22 cellular contexts compared by ENCODE assay signal in genomic region chr21:31804008-31804394, GRCh38.
A peak's percentile ranks its signal among the peaks of the same experiment; 100 is the strongest.
DNase-seq lines count a peak whose midpoint lies in the region; ATAC-seq, FAIRE-seq and TF ChIP-seq lines count a peak whose summit lies in the region.
"Had no signal": no experiment of that assay in that cellular context is flagged by ENCODE, and none has a peak within 500 bp of the region (broad histone marks: within the 10 kb centered on the region; RNA-seq: fewer than 3 reads in every experiment).

No MANE protein-coding gene starts in this region.

- no peaks in the 10 kb centered on the region for H3K9me3 Mint-ChIP-seq in neural progenitor cell
- no peaks in the 10 kb centered on the region for H3K9me3 Mint-ChIP-seq in effector memory CD8-positive, alpha-beta T cell
- H3K9me3 Mint-ChIP-seq: CD8-positive, alpha-beta T cell; GM23338 had no signal

- H2BK120ac ChIP-seq in neuronal stem cell (ENCODE audit: low read depth, low read length) = no peak overlapping the region

- no peaks in the 10 kb centered on the region for H3F3A ChIP-seq in neural progenitor cell (ENCODE audit: low read depth)

- H3K27me3 ChIP-seq in keratinocyte (ENCODE audit: control insufficient read depth, extremely low read depth, insufficient read depth, low read length) = no peaks in the 10 kb centered on the region
- no peaks in the 10 kb centered on the region for H3K27me3 ChIP-seq in neural progenitor cell
- peaks cover 0 to 7% (median 0%) of the 10 kb centered on the region in 3 experiments for H3K27me3 ChIP-seq in neuronal stem cell (ENCODE audit: control insufficient read depth in 3 of 3, insufficient read depth in 3 of 3, low read depth in 1 of 3, low read length in 3 of 3)
- H3K27me3 ChIP-seq: BLaER1 had no signal

- H3K27ac ChIP-seq in keratinocyte (ENCODE audit: control insufficient read depth, insufficient read depth, low read length) = no peak overlapping the region
- no peak overlapping the region for H3K27ac ChIP-seq in neural progenitor cell
- no peak overlapping the region for H3K27ac ChIP-seq in neuronal stem cell (replicated peaks; ENCODE audit: low read length)
- H3K27ac ChIP-seq: A549, BLaER1, HL-60, PC-9, RWPE1 had no signal

- ATAC-seq in effector memory CD8-positive, alpha-beta T cell (replicated peaks) = no peak
- no peak for ATAC-seq in SK-N-SH treated with all-trans-retinoic acid at 6 μM for 48 hours
- ATAC-seq: A549; CD8-positive, alpha-beta T cell; GM23338 had no signal

- H4K8ac ChIP-seq in neuronal stem cell (ENCODE audit: low read depth, low read length) = no peak overlapping the region

- H3K4me1 ChIP-seq in keratinocyte (ENCODE audit: control insufficient read depth, extremely low read depth, insufficient read depth, low read length) = peaks cover 28% of the 10 kb centered on the region
- H3K4me1 ChIP-seq in neural progenitor cell = peaks cover 9% of the 10 kb centered on the region
- H3K4me1 ChIP-seq in neuronal stem cell (ENCODE audit: control insufficient read depth in 2 of 2, insufficient read depth in 1 of 2, low read depth in 1 of 2, low read length in 2 of 2) = peaks cover 4 to 34% of the 10 kb centered on the region in 2 donors
- H3K4me1 ChIP-seq: A549, BLaER1 had no signal

- H3K4me3 Mint-ChIP-seq in neural progenitor cell = no peak overlapping the region
- H3K4me3 Mint-ChIP-seq in effector memory CD8-positive, alpha-beta T cell = no peak overlapping the region
- H3K4me3 Mint-ChIP-seq: CD8-positive, alpha-beta T cell; GM23338 had no signal

- H3K9me1 ChIP-seq in keratinocyte (ENCODE audit: control insufficient read depth, extremely low read depth, insufficient read depth, low read length) = no peaks in the 10 kb centered on the region

- no peaks in the 10 kb centered on the region for H3K79me2 ChIP-seq in keratinocyte (ENCODE audit: control insufficient read depth, insufficient read depth, low read length)
- H3K79me2 ChIP-seq in neural progenitor cell (ENCODE audit: low read depth) = no peaks in the 10 kb centered on the region

- H3K9me3 ChIP-seq in keratinocyte (ENCODE audit: control insufficient read depth, low read depth, low read length) (no peaks in the 10 kb centered on the region), neural progenitor cell (ENCODE audit: low read depth) (no peaks in the 10 kb centered on the region), neuronal stem cell (replicated peaks in 1 of 2; ENCODE audit: control insufficient read depth in 2 of 2, insufficient read depth in 1 of 2, low read depth in 1 of 2, low read length in 2 of 2) (no peaks in the 10 kb centered on the region)
- H3K9me3 ChIP-seq: A549, BLaER1 had no signal

- H2AK5ac ChIP-seq in neuronal stem cell (ENCODE audit: low read depth, low read length) = no peak overlapping the region

- H2BK15ac ChIP-seq in neuronal stem cell (ENCODE audit: low read length) = no peak overlapping the region

- peak; percentile 42 for DNase-seq in NCI-H2029 (lab: John Stamatoyannopoulos, UW)
- no peak for DNase-seq in NCI-H2029 treated with DMSO at 0.1 percent for 48 hours (lab: John Stamatoyannopoulos, UW)
- peak; percentile 70 for DNase-seq in NCI-H187 treated with DMSO at 0.1 percent for 48 hours (lab: John Stamatoyannopoulos, UW)
- DNase-seq in keratinocyte (ENCODE audit: low read depth, low spot score) = no peak
- DNase-seq in neural progenitor cell (ENCODE audit: low spot score) = no peak
- no peak for DNase-seq in neuronal stem cell (ENCODE audit: low spot score)
- no peak for DNase-seq in effector memory CD8-positive, alpha-beta T cell
- DNase-seq: CD8-positive, alpha-beta T cell; GDM1; HCEC 1CT; NCI-H1092 treated with DMSO at 0.1 percent for 48 hours; NCI-H146; NCI-H69; NK-92 treated with Interleukin-12 subunit alpha and Interleukin-12 subunit beta, amount 100 ng/mL, for 24 hours; PC-9; SIG-M5 had no signal

- H3K4me3 ChIP-seq in keratinocyte (ENCODE audit: control insufficient read depth in 2 of 3, extremely low read depth in 1 of 3, insufficient read depth in 2 of 3, low read depth in 1 of 3, low read length in 3 of 3) = no peak overlapping the region
- no peak overlapping the region for H3K4me3 ChIP-seq in neural progenitor cell
- H3K4me3 ChIP-seq in neuronal stem cell (ENCODE audit: low read length in 2 of 2) = no peak overlapping the region
- H3K4me3 ChIP-seq: A549, BLaER1, GM23338, PC-9 had no signal

- H2AFZ ChIP-seq in keratinocyte (ENCODE audit: control insufficient read depth, low read length) (no peak overlapping the region), neural progenitor cell (replicated peaks) (no peak overlapping the region), neuronal stem cell (ENCODE audit: low read length) (no peak overlapping the region)
- H2AFZ ChIP-seq: PC-9 had no signal

- H3K79me1 ChIP-seq in neuronal stem cell (ENCODE audit: low read depth, low read length) = no peaks in the 10 kb centered on the region

- H3K23ac ChIP-seq in neuronal stem cell (ENCODE audit: low read depth, low read length, poor library complexity) = no peak overlapping the region

- H4K20me1 ChIP-seq in keratinocyte (ENCODE audit: control insufficient read depth, extremely low read depth, insufficient read depth, low read length) = no peaks in the 10 kb centered on the region
- H4K20me1 ChIP-seq in neural progenitor cell (ENCODE audit: low read depth) = no peaks in the 10 kb centered on the region
- H4K20me1 ChIP-seq: BLaER1 had no signal

- no peak overlapping the region for H3K18ac ChIP-seq in neuronal stem cell (ENCODE audit: low read length)

- H4K91ac ChIP-seq in neuronal stem cell (ENCODE audit: low read depth, low read length, poor library complexity) = no peak overlapping the region

- TF ChIP-seq CTCF in keratinocyte (optimal IDR thresholded peaks at IDR 0.05 in 1 of 3, IDR thresholded peaks at IDR 0.05 in 1 of 3, conservative IDR thresholded peaks at IDR 0.05 in 1 of 3; ENCODE audit: extremely low read depth in 1 of 3, insufficient read depth in 2 of 3, low read length in 3 of 3) (no peak), neural progenitor cell (IDR thresholded peaks at IDR 0.05) (no peak)

- H3K27ac Mint-ChIP-seq in neural progenitor cell = peak overlapping the region; percentile 2
- no peak overlapping the region for H3K27ac Mint-ChIP-seq in effector memory CD8-positive, alpha-beta T cell
- H3K27ac Mint-ChIP-seq: CD8-positive, alpha-beta T cell; GM23338 had no signal

- H3K14ac ChIP-seq in neuronal stem cell (ENCODE audit: low read length) = no peak overlapping the region

- H3K27me3 Mint-ChIP-seq in neural progenitor cell (ENCODE audit: insufficient read depth, low read depth) = peaks cover 11% of the 10 kb centered on the region
- H3K27me3 Mint-ChIP-seq in effector memory CD8-positive, alpha-beta T cell = peaks cover 32 to 36% of the 10 kb centered on the region in 2 donors

- no peak overlapping the region for H3K4ac ChIP-seq in neuronal stem cell (ENCODE audit: low read length)

- no peak overlapping the region for H2BK12ac ChIP-seq in neuronal stem cell (ENCODE audit: low read length)

- dilution Hi-C loops in keratinocyte (cut with MboI; ENCODE audit: extremely low pct_ligation_motif_present, low sequenced_read_pairs) = no loop called here

- no peak for FAIRE-seq in keratinocyte (lab: Jason Lieb, UNC)
- FAIRE-seq: A549 had no signal

- no peaks in the 10 kb centered on the region for H3K36me3 ChIP-seq in keratinocyte (ENCODE audit: control insufficient read depth in 2 of 2, extremely low read depth in 1 of 2, insufficient read depth in 2 of 2, low read length in 2 of 2)
- H3K36me3 ChIP-seq in neural progenitor cell = no peaks in the 10 kb centered on the region
- no peaks in the 10 kb centered on the region for H3K36me3 ChIP-seq in neuronal stem cell (replicated peaks in 1 of 2; ENCODE audit: control insufficient read depth in 2 of 2, insufficient read depth in 2 of 2, low read length in 2 of 2)
- H3K36me3 ChIP-seq: BLaER1 had no signal

- no peak overlapping the region for H2BK5ac ChIP-seq in neuronal stem cell (ENCODE audit: low read length)

- no peaks in the 10 kb centered on the region for H3K36me3 Mint-ChIP-seq in neural progenitor cell
- no peaks in the 10 kb centered on the region for H3K36me3 Mint-ChIP-seq in effector memory CD8-positive, alpha-beta T cell (ENCODE audit: insufficient read depth)
- H3K36me3 Mint-ChIP-seq: CD8-positive, alpha-beta T cell had no signal

- no peak overlapping the region for H3K9ac ChIP-seq in keratinocyte (ENCODE audit: control insufficient read depth, extremely low read depth, insufficient read depth, low read length)
- H3K9ac ChIP-seq in neural progenitor cell = no peak overlapping the region
- no peak overlapping the region for H3K9ac ChIP-seq in neuronal stem cell (ENCODE audit: low read depth, low read length, poor library complexity)
- H3K9ac ChIP-seq: BLaER1 had no signal

- no CpG with 5 or more reads among the region's 5 CpGs for WGBS in neuronal stem cell (ENCODE audit: extremely low coverage in 2 of 2, insufficient read length in 2 of 2, insufficient replicate concordance in 1 of 2), 2 donors

- H3K4me2 ChIP-seq in keratinocyte (ENCODE audit: control insufficient read depth, extremely low read depth, insufficient read depth, low read depth, low read length) = peak overlapping the region; percentile 51
- H3K4me2 ChIP-seq in neural progenitor cell = no peak overlapping the region
- no peak overlapping the region for H3K4me2 ChIP-seq in neuronal stem cell (ENCODE audit: insufficient read depth, low read length, poor library complexity, severe bottlenecking)
- H3K4me2 ChIP-seq: A549, BLaER1, GM23338, PC-9 had no signal

- peaks cover 33% of the 10 kb centered on the region for H3K4me1 Mint-ChIP-seq in neural progenitor cell
- no peaks in the 10 kb centered on the region for H3K4me1 Mint-ChIP-seq in effector memory CD8-positive, alpha-beta T cell (ENCODE audit: low read depth in 2 of 2)

TF ChIP-seq in SK-N-SH treated with all-trans-retinoic acid at 6 μM for 48 hours, 23 proteins besides CTCF, POLR2A, EP300 and RAD21 (continues in another document):
- no peak for TF ChIP-seq ZFP30 (CRISPR knock-in tag; IDR thresholded peaks at IDR 0.05)
- no peak for TF ChIP-seq SNAI2 (CRISPR knock-in tag; IDR thresholded peaks at IDR 0.05)
- TF ChIP-seq ZNF565 (CRISPR knock-in tag; conservative IDR thresholded peaks at IDR 0.05; ENCODE audit: low read depth) = no peak
- no peak for TF ChIP-seq ZNF8 (CRISPR knock-in tag; IDR thresholded peaks at IDR 0.05)
- no peak for TF ChIP-seq TCF4 (CRISPR knock-in tag; IDR thresholded peaks at IDR 0.05; ENCODE audit: borderline replicate concordance)
- TF ChIP-seq GLIS3 (CRISPR knock-in tag; IDR thresholded peaks at IDR 0.05) = no peak
- no peak for TF ChIP-seq ESRRG (CRISPR knock-in tag; IDR thresholded peaks at IDR 0.05)

Comparison
In these comparisons a context has a peak if more than half of its experiments do, and no peak if none do; other contexts are left out.
1. DNase-seq: peak in NCI-H2029 (single experiment) and NCI-H187 treated with DMSO at 0.1 percent for 48 hours (single experiment); none in NCI-H2029 treated with DMSO at 0.1 percent for 48 hours (single experiment), keratinocyte (single experiment), neural progenitor cell (single experiment), neuronal stem cell (single experiment) and effector memory CD8-positive, alpha-beta T cell (0 of 3).